In the genomic region with DNA sequence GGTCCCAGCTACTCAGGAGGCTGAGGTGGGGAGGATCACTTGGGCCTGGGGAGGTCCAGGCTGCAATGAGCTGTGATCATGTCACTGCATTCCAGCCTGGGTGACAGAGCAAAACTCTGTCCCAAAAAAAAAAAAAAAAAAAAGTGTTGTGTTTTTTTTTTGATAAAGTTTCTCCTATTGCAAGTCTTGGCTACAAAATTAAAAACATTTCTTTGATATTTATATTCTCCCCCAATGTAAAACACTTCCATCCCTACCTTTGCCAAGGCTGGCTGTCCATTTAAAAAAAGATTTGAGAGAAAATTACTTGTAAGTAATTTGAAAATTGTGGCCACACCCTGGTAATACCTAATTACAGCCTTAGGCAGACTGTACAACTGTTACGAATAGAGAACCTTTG, we compare ENCODE assay signal across 5 cellular contexts.
"Had no signal": no experiment of that assay in that cellular context is flagged by ENCODE, and none has a peak within 500 bp of the region (broad histone marks: within the 10 kb centered on the region; RNA-seq: fewer than 3 reads in every experiment).

No MANE protein-coding gene starts in this region.

- H3K4me3 ChIP-seq: GM23338 had no signal

- DNase-seq: H9, HCEC 1CT, IMR-90, KBM-7 had no signal
